ENCODE assay signal across 1 cellular context in genomic region chr15:53843869-53844569, GRCh38.
A peak's percentile ranks its signal among the peaks of the same experiment; 100 is the strongest.
TF ChIP-seq lines count a peak whose summit lies in the region.

No MANE protein-coding gene starts in this region.

TF ChIP-seq in HepG2, 621 proteins besides CTCF, POLR2A, EP300 and RAD21 (continued from another document and continues in another):
- TF ChIP-seq, protein P1, sequence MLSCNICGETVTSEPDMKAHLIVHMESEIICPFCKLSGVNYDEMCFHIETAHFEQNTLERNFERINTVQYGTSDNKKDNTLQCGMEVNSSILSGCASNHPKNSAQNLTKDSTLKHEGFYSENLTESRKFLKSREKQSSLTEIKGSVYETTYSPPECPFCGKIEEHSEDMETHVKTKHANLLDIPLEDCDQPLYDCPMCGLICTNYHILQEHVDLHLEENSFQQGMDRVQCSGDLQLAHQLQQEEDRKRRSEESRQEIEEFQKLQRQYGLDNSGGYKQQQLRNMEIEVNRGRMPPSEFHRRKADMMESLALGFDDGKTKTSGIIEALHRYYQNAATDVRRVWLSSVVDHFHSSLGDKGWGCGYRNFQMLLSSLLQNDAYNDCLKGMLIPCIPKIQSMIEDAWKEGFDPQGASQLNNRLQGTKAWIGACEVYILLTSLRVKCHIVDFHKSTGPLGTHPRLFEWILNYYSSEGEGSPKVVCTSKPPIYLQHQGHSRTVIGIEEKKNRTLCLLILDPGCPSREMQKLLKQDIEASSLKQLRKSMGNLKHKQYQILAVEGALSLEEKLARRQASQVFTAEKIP (CRISPR knock-in tag; IDR thresholded peaks at IDR 0.05; ENCODE audit: borderline replicate concordance), result no peak
- TF ChIP-seq SNAPC5 (CRISPR knock-in tag; IDR thresholded peaks at IDR 0.05; ENCODE audit: borderline replicate concordance), result no peak
- peak; percentile 34; the same call in 1 of the 2 replicates for TF ChIP-seq THAP11 (CRISPR knock-in tag; IDR thresholded peaks at IDR 0.05)
- TF ChIP-seq, protein P2, sequence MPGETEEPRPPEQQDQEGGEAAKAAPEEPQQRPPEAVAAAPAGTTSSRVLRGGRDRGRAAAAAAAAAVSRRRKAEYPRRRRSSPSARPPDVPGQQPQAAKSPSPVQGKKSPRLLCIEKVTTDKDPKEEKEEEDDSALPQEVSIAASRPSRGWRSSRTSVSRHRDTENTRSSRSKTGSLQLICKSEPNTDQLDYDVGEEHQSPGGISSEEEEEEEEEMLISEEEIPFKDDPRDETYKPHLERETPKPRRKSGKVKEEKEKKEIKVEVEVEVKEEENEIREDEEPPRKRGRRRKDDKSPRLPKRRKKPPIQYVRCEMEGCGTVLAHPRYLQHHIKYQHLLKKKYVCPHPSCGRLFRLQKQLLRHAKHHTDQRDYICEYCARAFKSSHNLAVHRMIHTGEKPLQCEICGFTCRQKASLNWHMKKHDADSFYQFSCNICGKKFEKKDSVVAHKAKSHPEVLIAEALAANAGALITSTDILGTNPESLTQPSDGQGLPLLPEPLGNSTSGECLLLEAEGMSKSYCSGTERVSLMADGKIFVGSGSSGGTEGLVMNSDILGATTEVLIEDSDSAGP (CRISPR knock-in tag; IDR thresholded peaks at IDR 0.05; ENCODE audit: borderline replicate concordance), result no peak
- TF ChIP-seq CENPT (CRISPR knock-in tag; IDR thresholded peaks at IDR 0.05; ENCODE audit: low read depth), result no peak
- TF ChIP-seq, protein P3, sequence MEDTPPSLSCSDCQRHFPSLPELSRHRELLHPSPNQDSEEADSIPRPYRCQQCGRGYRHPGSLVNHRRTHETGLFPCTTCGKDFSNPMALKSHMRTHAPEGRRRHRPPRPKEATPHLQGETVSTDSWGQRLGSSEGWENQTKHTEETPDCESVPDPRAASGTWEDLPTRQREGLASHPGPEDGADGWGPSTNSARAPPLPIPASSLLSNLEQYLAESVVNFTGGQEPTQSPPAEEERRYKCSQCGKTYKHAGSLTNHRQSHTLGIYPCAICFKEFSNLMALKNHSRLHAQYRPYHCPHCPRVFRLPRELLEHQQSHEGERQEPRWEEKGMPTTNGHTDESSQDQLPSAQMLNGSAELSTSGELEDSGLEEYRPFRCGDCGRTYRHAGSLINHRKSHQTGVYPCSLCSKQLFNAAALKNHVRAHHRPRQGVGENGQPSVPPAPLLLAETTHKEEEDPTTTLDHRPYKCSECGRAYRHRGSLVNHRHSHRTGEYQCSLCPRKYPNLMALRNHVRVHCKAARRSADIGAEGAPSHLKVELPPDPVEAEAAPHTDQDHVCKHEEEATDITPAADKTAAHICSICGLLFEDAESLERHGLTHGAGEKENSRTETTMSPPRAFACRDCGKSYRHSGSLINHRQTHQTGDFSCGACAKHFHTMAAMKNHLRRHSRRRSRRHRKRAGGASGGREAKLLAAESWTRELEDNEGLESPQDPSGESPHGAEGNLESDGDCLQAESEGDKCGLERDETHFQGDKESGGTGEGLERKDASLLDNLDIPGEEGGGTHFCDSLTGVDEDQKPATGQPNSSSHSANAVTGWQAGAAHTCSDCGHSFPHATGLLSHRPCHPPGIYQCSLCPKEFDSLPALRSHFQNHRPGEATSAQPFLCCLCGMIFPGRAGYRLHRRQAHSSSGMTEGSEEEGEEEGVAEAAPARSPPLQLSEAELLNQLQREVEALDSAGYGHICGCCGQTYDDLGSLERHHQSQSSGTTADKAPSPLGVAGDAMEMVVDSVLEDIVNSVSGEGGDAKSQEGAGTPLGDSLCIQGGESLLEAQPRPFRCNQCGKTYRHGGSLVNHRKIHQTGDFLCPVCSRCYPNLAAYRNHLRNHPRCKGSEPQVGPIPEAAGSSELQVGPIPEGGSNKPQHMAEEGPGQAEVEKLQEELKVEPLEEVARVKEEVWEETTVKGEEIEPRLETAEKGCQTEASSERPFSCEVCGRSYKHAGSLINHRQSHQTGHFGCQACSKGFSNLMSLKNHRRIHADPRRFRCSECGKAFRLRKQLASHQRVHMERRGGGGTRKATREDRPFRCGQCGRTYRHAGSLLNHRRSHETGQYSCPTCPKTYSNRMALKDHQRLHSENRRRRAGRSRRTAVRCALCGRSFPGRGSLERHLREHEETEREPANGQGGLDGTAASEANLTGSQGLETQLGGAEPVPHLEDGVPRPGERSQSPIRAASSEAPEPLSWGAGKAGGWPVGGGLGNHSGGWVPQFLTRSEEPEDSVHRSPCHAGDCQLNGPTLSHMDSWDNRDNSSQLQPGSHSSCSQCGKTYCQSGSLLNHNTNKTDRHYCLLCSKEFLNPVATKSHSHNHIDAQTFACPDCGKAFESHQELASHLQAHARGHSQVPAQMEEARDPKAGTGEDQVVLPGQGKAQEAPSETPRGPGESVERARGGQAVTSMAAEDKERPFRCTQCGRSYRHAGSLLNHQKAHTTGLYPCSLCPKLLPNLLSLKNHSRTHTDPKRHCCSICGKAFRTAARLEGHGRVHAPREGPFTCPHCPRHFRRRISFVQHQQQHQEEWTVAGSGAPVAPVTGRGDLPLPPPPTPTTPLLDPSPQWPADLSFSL (CRISPR knock-in tag; IDR thresholded peaks at IDR 0.05), result no peak
- TF ChIP-seq ZSCAN21 (CRISPR knock-in tag; IDR thresholded peaks at IDR 0.05; ENCODE audit: borderline replicate concordance), result peak; percentile 49; the same call in 1 of the 2 replicates
- no peak for TF ChIP-seq SAFB2 (CRISPR knock-in tag; IDR thresholded peaks at IDR 0.05; ENCODE audit: borderline replicate concordance, low read depth)
- TF ChIP-seq SNAPC2 (CRISPR knock-in tag; IDR thresholded peaks at IDR 0.05), result peak; percentile 72; the same call in 1 of the 2 replicates
- TF ChIP-seq TCF12 (IDR thresholded peaks at IDR 0.05), result no peak
- TF ChIP-seq TCF12 (CRISPR knock-in tag; IDR thresholded peaks at IDR 0.05), result no peak
- TF ChIP-seq FOXP1 (IDR thresholded peaks at IDR 0.05), result no peak
- peak; percentile 90 for TF ChIP-seq FOXP1 (CRISPR knock-in tag; IDR thresholded peaks at IDR 0.05)
- TF ChIP-seq, protein P4, sequence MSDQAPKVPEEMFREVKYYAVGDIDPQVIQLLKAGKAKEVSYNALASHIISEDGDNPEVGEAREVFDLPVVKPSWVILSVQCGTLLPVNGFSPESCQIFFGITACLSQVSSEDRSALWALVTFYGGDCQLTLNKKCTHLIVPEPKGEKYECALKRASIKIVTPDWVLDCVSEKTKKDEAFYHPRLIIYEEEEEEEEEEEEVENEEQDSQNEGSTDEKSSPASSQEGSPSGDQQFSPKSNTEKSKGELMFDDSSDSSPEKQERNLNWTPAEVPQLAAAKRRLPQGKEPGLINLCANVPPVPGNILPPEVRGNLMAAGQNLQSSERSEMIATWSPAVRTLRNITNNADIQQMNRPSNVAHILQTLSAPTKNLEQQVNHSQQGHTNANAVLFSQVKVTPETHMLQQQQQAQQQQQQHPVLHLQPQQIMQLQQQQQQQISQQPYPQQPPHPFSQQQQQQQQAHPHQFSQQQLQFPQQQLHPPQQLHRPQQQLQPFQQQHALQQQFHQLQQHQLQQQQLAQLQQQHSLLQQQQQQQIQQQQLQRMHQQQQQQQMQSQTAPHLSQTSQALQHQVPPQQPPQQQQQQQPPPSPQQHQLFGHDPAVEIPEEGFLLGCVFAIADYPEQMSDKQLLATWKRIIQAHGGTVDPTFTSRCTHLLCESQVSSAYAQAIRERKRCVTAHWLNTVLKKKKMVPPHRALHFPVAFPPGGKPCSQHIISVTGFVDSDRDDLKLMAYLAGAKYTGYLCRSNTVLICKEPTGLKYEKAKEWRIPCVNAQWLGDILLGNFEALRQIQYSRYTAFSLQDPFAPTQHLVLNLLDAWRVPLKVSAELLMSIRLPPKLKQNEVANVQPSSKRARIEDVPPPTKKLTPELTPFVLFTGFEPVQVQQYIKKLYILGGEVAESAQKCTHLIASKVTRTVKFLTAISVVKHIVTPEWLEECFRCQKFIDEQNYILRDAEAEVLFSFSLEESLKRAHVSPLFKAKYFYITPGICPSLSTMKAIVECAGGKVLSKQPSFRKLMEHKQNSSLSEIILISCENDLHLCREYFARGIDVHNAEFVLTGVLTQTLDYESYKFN (CRISPR knock-in tag; conservative IDR thresholded peaks at IDR 0.05), result peak; percentile 94
- no peak for TF ChIP-seq MATR3 (CRISPR knock-in tag; IDR thresholded peaks at IDR 0.05)
- TF ChIP-seq GTF2F1 (IDR thresholded peaks at IDR 0.05; ENCODE audit: low read length), result no peak
- TF ChIP-seq MXI1 (IDR thresholded peaks at IDR 0.05; ENCODE audit: borderline replicate concordance, low read depth, low read length), result no peak
- peak; percentile 81 for TF ChIP-seq POGZ (CRISPR knock-in tag; IDR thresholded peaks at IDR 0.05)
- TF ChIP-seq NCOA2 (CRISPR knock-in tag; IDR thresholded peaks at IDR 0.05), result peak; percentile 92
- TF ChIP-seq, protein P5, sequence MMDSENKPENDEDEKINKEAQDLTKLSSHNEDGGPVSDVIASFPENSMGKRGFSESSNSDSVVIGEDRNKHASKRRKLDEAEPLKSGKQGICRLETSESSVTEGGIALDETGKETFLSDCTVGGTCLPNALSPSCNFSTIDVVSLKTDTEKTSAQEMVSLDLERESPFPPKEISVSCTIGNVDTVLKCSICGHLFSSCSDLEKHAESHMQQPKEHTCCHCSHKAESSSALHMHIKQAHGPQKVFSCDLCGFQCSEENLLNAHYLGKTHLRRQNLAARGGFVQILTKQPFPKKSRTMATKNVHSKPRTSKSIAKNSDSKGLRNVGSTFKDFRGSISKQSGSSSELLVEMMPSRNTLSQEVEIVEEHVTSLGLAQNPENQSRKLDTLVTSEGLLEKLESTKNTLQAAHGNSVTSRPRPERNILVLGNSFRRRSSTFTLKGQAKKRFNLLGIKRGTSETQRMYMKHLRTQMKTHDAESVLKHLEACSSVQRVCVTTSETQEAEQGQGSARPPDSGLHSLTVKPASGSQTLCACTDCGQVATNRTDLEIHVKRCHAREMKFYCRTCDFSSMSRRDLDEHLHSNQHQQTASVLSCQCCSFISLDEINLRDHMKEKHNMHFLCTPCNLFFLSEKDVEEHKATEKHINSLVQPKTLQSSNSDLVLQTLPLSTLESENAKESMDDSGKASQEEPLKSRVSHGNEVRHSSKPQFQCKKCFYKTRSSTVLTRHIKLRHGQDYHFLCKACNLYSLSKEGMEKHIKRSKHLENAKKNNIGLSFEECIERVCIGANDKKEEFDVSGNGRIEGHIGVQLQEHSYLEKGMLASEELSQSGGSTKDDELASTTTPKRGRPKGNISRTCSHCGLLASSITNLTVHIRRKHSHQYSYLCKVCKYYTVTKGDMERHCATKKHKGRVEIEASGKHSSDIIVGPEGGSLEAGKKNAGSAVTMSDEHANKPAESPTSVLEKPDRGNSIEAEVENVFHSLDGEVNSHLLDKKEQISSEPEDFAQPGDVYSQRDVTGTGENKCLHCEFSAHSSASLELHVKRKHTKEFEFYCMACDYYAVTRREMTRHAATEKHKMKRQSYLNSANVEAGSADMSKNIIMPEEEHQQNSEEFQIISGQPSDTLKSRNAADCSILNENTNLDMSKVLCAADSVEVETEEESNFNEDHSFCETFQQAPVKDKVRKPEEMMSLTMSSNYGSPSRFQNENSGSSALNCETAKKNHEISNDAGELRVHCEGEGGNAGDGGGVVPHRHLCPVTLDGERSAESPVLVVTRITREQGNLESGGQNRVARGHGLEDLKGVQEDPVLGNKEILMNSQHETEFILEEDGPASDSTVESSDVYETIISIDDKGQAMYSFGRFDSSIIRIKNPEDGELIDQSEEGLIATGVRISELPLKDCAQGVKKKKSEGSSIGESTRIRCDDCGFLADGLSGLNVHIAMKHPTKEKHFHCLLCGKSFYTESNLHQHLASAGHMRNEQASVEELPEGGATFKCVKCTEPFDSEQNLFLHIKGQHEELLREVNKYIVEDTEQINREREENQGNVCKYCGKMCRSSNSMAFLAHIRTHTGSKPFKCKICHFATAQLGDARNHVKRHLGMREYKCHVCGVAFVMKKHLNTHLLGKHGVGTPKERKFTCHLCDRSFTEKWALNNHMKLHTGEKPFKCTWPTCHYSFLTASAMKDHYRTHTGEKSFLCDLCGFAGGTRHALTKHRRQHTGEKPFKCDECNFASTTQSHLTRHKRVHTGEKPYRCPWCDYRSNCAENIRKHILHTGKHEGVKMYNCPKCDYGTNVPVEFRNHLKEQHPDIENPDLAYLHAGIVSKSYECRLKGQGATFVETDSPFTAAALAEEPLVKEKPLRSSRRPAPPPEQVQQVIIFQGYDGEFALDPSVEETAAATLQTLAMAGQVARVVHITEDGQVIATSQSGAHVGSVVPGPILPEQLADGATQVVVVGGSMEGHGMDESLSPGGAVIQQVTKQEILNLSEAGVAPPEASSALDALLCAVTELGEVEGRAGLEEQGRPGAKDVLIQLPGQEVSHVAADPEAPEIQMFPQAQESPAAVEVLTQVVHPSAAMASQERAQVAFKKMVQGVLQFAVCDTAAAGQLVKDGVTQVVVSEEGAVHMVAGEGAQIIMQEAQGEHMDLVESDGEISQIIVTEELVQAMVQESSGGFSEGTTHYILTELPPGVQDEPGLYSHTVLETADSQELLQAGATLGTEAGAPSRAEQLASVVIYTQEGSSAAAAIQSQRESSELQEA (CRISPR knock-in tag; IDR thresholded peaks at IDR 0.05; ENCODE audit: not compliant biosample characterization), result no peak
- no peak for TF ChIP-seq KAT2B (IDR thresholded peaks at IDR 0.05; ENCODE audit: borderline replicate concordance, low read depth, low read length)
- TF ChIP-seq RCOR2 (CRISPR knock-in tag; IDR thresholded peaks at IDR 0.05), result peak; percentile 54; the same call in 1 of the 2 replicates
- no peak for TF ChIP-seq ZIK1 (CRISPR knock-in tag; IDR thresholded peaks at IDR 0.05; ENCODE audit: borderline replicate concordance, low read depth)
- TF ChIP-seq ZNF44 (CRISPR knock-in tag; IDR thresholded peaks at IDR 0.05), result no peak
- TF ChIP-seq, protein P6, sequence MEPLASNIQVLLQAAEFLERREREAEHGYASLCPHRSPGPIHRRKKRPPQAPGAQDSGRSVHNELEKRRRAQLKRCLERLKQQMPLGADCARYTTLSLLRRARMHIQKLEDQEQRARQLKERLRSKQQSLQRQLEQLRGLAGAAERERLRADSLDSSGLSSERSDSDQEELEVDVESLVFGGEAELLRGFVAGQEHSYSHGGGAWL (CRISPR knock-in tag; IDR thresholded peaks at IDR 0.05), result no peak
- TF ChIP-seq RARG (CRISPR knock-in tag; IDR thresholded peaks at IDR 0.05; ENCODE audit: low read depth), result no peak
- no peak for TF ChIP-seq AFF4 (CRISPR knock-in tag; IDR thresholded peaks at IDR 0.05)
- peak; percentile 82 for TF ChIP-seq NFIC (IDR thresholded peaks at IDR 0.05; ENCODE audit: low read length)
